ENCODE assay signal across 20 cellular contexts in the genomic region with DNA sequence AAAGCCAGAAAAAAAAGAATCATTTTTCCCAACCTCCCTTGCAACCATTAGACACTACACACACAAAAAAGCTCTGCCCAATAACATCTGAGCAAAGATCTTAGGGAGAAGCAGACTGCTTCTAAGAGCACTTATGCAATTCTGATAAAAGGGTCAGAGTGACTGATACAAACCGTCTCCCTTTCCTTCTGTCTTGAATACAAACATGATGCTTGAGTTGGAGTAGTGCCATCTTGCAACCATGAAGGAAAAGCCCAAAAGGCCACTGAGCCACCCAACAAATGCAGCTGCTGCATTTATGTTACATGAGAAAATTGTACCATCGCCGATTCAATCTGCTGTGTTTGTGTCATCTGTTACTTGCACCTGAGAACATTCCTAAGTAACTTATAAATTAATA.
"Had no signal": no experiment of that assay in that cellular context is flagged by ENCODE, and none has a peak within 500 bp of the region (broad histone marks: within the 10 kb centered on the region; RNA-seq: fewer than 3 reads in every experiment).

No MANE protein-coding gene starts in this region.

- H3K27ac Mint-ChIP-seq: activated naive CD8-positive, alpha-beta T cell treated with anti-CD3 and anti-CD28 coated beads for 36 hours; naive thymus-derived CD8-positive, alpha-beta T cell; stimulated activated effector memory CD8-positive, alpha-beta T cell treated with anti-CD3 and anti-CD28 coated beads, Interleukin-12 subunit alpha, Interleukin-12 subunit beta, amount 100 ng/mL, for 72 hours had no signal

- H3K27ac ChIP-seq: cardiac muscle cell, epithelial cell of prostate, pancreas, right lobe of liver, thoracic aorta, upper lobe of left lung, WERI-Rb-1 had no signal

- H3K27me3 ChIP-seq: pancreas, right lobe of liver, upper lobe of left lung had no signal

- H3K9me3 ChIP-seq: pancreas, right lobe of liver, thoracic aorta, upper lobe of left lung had no signal

- H3K36me3 Mint-ChIP-seq: naive thymus-derived CD8-positive, alpha-beta T cell had no signal

- H3K9me3 Mint-ChIP-seq: activated naive CD8-positive, alpha-beta T cell treated with anti-CD3 and anti-CD28 coated beads for 36 hours; naive thymus-derived CD8-positive, alpha-beta T cell; stimulated activated effector memory CD8-positive, alpha-beta T cell treated with anti-CD3 and anti-CD28 coated beads, Interleukin-12 subunit alpha, Interleukin-12 subunit beta, amount 100 ng/mL, for 72 hours had no signal

- H3K4me3 Mint-ChIP-seq: activated naive CD8-positive, alpha-beta T cell treated with anti-CD3 and anti-CD28 coated beads for 36 hours; naive thymus-derived CD8-positive, alpha-beta T cell; stimulated activated effector memory CD8-positive, alpha-beta T cell treated with anti-CD3 and anti-CD28 coated beads, Interleukin-12 subunit alpha, Interleukin-12 subunit beta, amount 100 ng/mL, for 72 hours had no signal

- DNase-seq: activated CD4-positive, alpha-beta T cell treated with anti-CD3 and anti-CD28 coated beads for 1 hour; activated naive CD4-positive, alpha-beta T cell; activated naive CD8-positive, alpha-beta T cell treated with anti-CD3 and anti-CD28 coated beads for 36 hours; amygdala; foreskin melanocyte; glutamatergic neuron; hippocampal formation; left cardiac atrium; mesenchymal stem cell; naive thymus-derived CD8-positive, alpha-beta T cell; pancreas; right lobe of liver; stimulated activated CD4-positive, alpha-beta T cell treated with anti-CD3 and anti-CD28 coated beads, Interleukin-4, amount 100 ng/mL, for 24 hours; T1000; upper lobe of left lung; WERI-Rb-1 had no signal

- H3K36me3 ChIP-seq: cardiac muscle cell, pancreas, right lobe of liver, thoracic aorta, upper lobe of left lung, WERI-Rb-1 had no signal

- H3K4me3 ChIP-seq: cardiac muscle cell, pancreas, right lobe of liver, thoracic aorta, upper lobe of left lung had no signal

- ATAC-seq: left cardiac atrium; naive thymus-derived CD8-positive, alpha-beta T cell; pancreas; right lobe of liver; stimulated activated effector memory CD8-positive, alpha-beta T cell treated with anti-CD3 and anti-CD28 coated beads, Interleukin-12 subunit alpha, Interleukin-12 subunit beta, amount 100 ng/mL, for 72 hours had no signal

- H3K27me3 Mint-ChIP-seq: naive thymus-derived CD8-positive, alpha-beta T cell had no signal
